ENCODE assay signal across 8 cellular contexts in the genomic region with DNA sequence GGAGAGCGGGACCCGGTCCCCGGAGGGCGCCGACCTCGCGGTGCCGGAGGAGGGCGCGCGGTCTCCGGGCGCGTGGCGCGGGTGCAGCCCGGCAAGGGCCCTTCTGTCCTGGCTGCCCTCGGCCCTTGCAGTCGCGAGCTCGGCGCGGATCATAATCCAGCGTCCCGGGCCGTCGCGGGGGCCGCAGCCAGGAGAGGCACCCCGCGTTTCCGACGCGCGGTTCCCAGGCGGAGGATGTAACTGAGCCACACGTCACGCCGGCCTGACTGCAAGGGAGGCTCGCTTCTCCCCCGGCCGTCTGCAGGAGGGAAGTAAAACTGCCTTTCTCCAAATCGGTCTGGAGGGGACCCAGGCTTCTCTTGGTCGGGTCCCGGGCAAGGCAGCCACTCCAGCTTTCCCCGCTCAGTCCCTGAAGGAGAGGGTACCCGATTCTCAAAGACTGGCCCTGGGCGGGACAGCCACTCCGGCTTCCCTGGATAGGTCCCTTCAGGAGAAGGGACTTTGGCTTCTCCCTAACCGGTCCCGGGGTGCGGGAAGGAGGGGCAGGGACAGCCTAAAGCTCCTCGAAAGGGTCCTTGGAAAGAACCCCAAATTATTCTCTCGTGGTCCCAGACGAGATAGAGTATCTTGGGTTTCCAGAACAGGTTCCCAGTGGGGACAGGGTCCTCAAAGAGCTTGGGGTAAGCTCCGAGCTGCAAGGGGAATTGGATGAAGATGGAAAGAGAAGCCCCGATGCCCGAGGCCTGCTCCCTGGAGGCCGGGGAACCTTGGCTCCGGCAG. TPM values are rescaled to one million over a fixed set of nuclear protein-coding genes. Genes with fewer than 3 reads are reported as not detected.
DNase-seq lines count a peak whose midpoint lies in the region; ATAC-seq, FAIRE-seq and TF ChIP-seq lines count a peak whose summit lies in the region.

No MANE protein-coding gene starts in this region.

- POLR2A ChIA-PET in Panc1 (lab: Charles Lee): no interaction called here

- H3K9me3 ChIP-seq in Panc1 (ENCODE audit: control insufficient read depth, insufficient read depth, low read depth, low read length): no peaks in the 10 kb centered on the region
- no peaks in the 10 kb centered on the region for H3K9me3 ChIP-seq in upper lobe of left lung

- ATAC-seq in Panc1 (peak; percentile 37), upper lobe of left lung (ENCODE audit: low FRiP score in 2 of 2) (peak in 1 of 2 donors; percentile 70)

- peak; percentile 59 for DNase-seq in AG08396 (ENCODE audit: low spot score)
- DNase-seq in Panc1 (ENCODE audit: low read depth, low spot score): no peak
- peak; percentile 69 for DNase-seq in ecto neural progenitor cell (ENCODE audit: low spot score)
- peak; percentile 20 for DNase-seq in mucosa of gallbladder (ENCODE audit: low spot score)
- DNase-seq in upper lobe of left lung: no peak
- DNase-seq in NCI-H146 treated with DMSO at 0.1 percent for 48 hours (lab: John Stamatoyannopoulos, UW; ENCODE audit: unreplicated experiment): no peak
- no peak for DNase-seq in RCC 7860 (ENCODE audit: low spot score)
- no peak for DNase-seq in A172 (ENCODE audit: low spot score)

- BruUV-seq in Panc1 (replicated peaks; lab: Mats Ljungman, UMichigan): no TSS peak

- H3K4me1 ChIP-seq in Panc1 (ENCODE audit: control insufficient read depth, insufficient read depth, low read length): no peaks in the 10 kb centered on the region
- peaks cover 0 to 24% (median 11%) of the 10 kb centered on the region in 4 donors for H3K4me1 ChIP-seq in upper lobe of left lung

- WGBS in upper lobe of left lung, 2 donors: 3 to 4% methylated on average over 11 to 19 of the region's 60 CpGs

- no peak overlapping the region for H3K27ac ChIP-seq in Panc1 (ENCODE audit: low read length)
- peak overlapping the region; percentile 50 to 77 (median 73) for H3K27ac ChIP-seq in upper lobe of left lung

- FAIRE-seq in RCC 7860 (lab: Jason Lieb, UNC): no peak

- in situ Hi-C loops in Panc1 (cut with HindIII; ENCODE audit: low pct_unique_long_range_greater_than_20kb, low sequenced_read_pairs): loop anchor here (25.0 kb wide), 1 partner anchor 274 kb away; no protein-coding TSS in a partner anchor

- no peaks in the 10 kb centered on the region for H3K36me3 ChIP-seq in Panc1 (ENCODE audit: control insufficient read depth, insufficient read depth, low read length)
- H3K36me3 ChIP-seq in upper lobe of left lung: no peaks in the 10 kb centered on the region

- TF ChIP-seq POLR2A in upper lobe of left lung (IDR thresholded peaks at IDR 0.05): no peak

- H3K4me3 ChIP-seq in Panc1 (ENCODE audit: low read depth in 2 of 2, low read length in 2 of 2) (no peak overlapping the region), upper lobe of left lung (peak overlapping the region in 3 of 4 donors; percentile 37 to 49 (median 46))

- no peak for TF ChIP-seq CTCF in Panc1 (IDR thresholded peaks at IDR 0.05)
- no peak for TF ChIP-seq CTCF in upper lobe of left lung (IDR thresholded peaks at IDR 0.05)

- peaks cover 74% of the 10 kb centered on the region for H3K27me3 ChIP-seq in Panc1 (ENCODE audit: control insufficient read depth, insufficient read depth, low read length)
- H3K27me3 ChIP-seq in upper lobe of left lung: peaks cover 0 to 24% (median 7%) of the 10 kb centered on the region in 4 donors

- CTCF ChIA-PET in Panc1 (lab: Charles Lee): interaction anchor here (0.5 kb wide), 1 partner anchor 262 kb away, joined by 5 read pairs; no protein-coding TSS in a partner anchor

- intact Hi-C loops in Panc1 (cut with micrococcal nuclease; ENCODE audit: unreplicated experiment): no loop called here

- TF ChIP-seq EP300 in upper lobe of left lung (IDR thresholded peaks at IDR 0.05): no peak

RNA-seq across cellular contexts. Expression of gene SPON1, which starts 0.8 kb away (rescaled TPM):
- 0.10 TPM for total RNA-seq in Panc1 (2021; ENCODE audit: unreplicated experiment)
- not detected for polyA plus RNA-seq in Panc1 (2012; ENCODE audit: insufficient read length)
- total RNA-seq in mucosa of gallbladder: 195 TPM
- 10 to 100 TPM; 12.6 to 68.9 (median 56.3) TPM for total RNA-seq in upper lobe of left lung
- 0.29 TPM in 1 of 2 replicates, not detected in the other for total RNA-seq in A172 (2014; rRNA removed; shearing (Covaris generic))

Comparison
In these comparisons a context has a peak if more than half of its experiments do, and no peak if none do; other contexts are left out.
1. DNase-seq: peak in AG08396 (single experiment), ecto neural progenitor cell (single experiment) and mucosa of gallbladder (single experiment); none in Panc1 (single experiment), upper lobe of left lung (0 of 2), NCI-H146 treated with DMSO at 0.1 percent for 48 hours (single experiment), RCC 7860 (single experiment) and A172 (single experiment).
2. H3K4me3 ChIP-seq: peak in upper lobe of left lung (3 of 4); none in Panc1 (0 of 2).
3. RNA of gene SPON1, which starts 0.8 kb away (total RNA-seq): 195 TPM in mucosa of gallbladder (single experiment) and 12.6 to 68.9 TPM in upper lobe of left lung; 0.29 TPM in A172 and 0.10 TPM in Panc1 (single experiment); every median in the first group is over 10 times any median in the second.